24 cellular contexts compared by ENCODE assay signal in the genomic region with DNA sequence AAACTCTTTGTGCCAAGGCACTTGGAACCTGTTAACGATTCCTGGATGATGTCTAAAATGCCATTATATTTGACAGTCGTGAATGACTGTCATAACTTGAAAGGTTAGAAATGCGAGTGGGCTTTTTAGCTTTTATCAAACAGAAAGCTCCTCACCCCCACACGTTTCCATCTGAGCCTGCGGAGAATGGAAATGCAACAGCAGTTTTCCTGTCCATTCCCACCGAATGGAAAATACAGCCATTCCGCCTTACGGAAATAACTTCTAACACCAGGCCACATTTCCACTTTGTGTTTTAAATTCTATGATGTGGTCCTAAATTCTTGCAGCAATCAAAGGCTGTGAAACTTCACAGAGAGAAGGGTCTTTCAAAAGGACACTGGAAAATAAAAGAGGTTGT.
"Had no signal": no experiment of that assay in that cellular context is flagged by ENCODE, and none has a peak within 500 bp of the region (broad histone marks: within the 10 kb centered on the region; RNA-seq: fewer than 3 reads in every experiment).

No MANE protein-coding gene starts in this region.

- DNase-seq: activated CD4-positive, alpha-beta T cell treated with anti-CD3 and anti-CD28 coated beads for 4 hours; activated naive CD8-positive, alpha-beta T cell treated with anti-CD3 and anti-CD28 coated beads, Interleukin-2, amount 10 ng/mL, durations not matched to agents 7 days and 5 days; amygdala; cerebellar nuclear complex; gastrocnemius medialis; hypothalamus; left ventricle myocardium superior; mammary epithelial cell; midbrain; ovary; stimulated activated CD4-positive, alpha-beta T cell treated with anti-CD3 and anti-CD28 coated beads, Interleukin-4, amount 100 ng/mL, for 24 hours; stimulated activated naive CD4-positive, alpha-beta T cell treated with Interleukin-2 at 50 U/mL for 16 hours; T1000; transverse colon; uterus had no signal

- H3K36me3 ChIP-seq: esophagus muscularis mucosa, gastrocnemius medialis, neutrophil, ovary, prostate gland, SJSA1, suprapubic skin, transverse colon, uterus had no signal

- H3K4me1 ChIP-seq: esophagus muscularis mucosa, prostate gland, SJSA1, suprapubic skin, uterus had no signal

- H3K36me3 Mint-ChIP-seq: WTC11 had no signal

- H3K9me3 ChIP-seq: esophagus muscularis mucosa, gastrocnemius medialis, neutrophil, ovary, prostate gland, SJSA1, suprapubic skin, transverse colon, uterus had no signal

- H3K4me3 Mint-ChIP-seq: nephron, WTC11 had no signal

- H3K4me3 ChIP-seq: coronary artery, esophagus muscularis mucosa, gastrocnemius medialis, ovary, prostate gland, SJSA1, suprapubic skin, transverse colon, uterus had no signal

- ATAC-seq: gastrocnemius medialis, left ventricle myocardium superior, WTC11 had no signal

- H3K9me3 Mint-ChIP-seq: nephron had no signal

- H3K27ac Mint-ChIP-seq: activated T-helper 2 cell treated with anti-CD3 and anti-CD28 coated beads, Interferon-gamma antibody, Interleukin-2, Interleukin-4, amounts not matched to agents 10 μg/mL and 5 μg/mL and 100 μg/mL, durations not matched to agents 14 hours and 24 hours and 36 hours; nephron; WTC11 had no signal

- H3K27me3 ChIP-seq: esophagus muscularis mucosa, gastrocnemius medialis, neutrophil, ovary, SJSA1, suprapubic skin, transverse colon, uterus had no signal

- H3K27me3 Mint-ChIP-seq: activated naive CD8-positive, alpha-beta T cell treated with anti-CD3 and anti-CD28 coated beads, Interleukin-2, amount 10 ng/mL, durations not matched to agents 7 days and 5 days had no signal

- H3K27ac ChIP-seq: coronary artery, esophagus muscularis mucosa, gastrocnemius medialis, neutrophil, ovary, prostate gland, SJSA1, suprapubic skin, transverse colon had no signal
